Comparison of ENCODE assay signal across 17 cellular contexts in genomic region chr3:87949189-87949878, GRCh38.
DNase-seq lines count a peak whose midpoint lies in the region; ATAC-seq and TF ChIP-seq lines count a peak whose summit lies in the region.
"Had no signal": no experiment of that assay in that cellular context is flagged by ENCODE, and none has a peak within 500 bp of the region (broad histone marks: within the 10 kb centered on the region; RNA-seq: fewer than 3 reads in every experiment).

No MANE protein-coding gene starts in this region.

- TF ChIP-seq CTCF in GM12865 (IDR thresholded peaks at IDR 0.05; ENCODE audit: insufficient read depth, low read depth, low read length, missing control alignments) (no peak), dorsolateral prefrontal cortex (IDR thresholded peaks at IDR 0.05 in 54 of 56, conservative IDR thresholded peaks at IDR 0.05 in 2 of 56; ENCODE audit: low read depth in 1 of 56, partially characterized antibody in 56 of 56) (no peak)

- DNase-seq in GM12865 (ENCODE audit: low read depth): peak; percentile 67
- DNase-seq in dorsolateral prefrontal cortex: no peak
- no peak for DNase-seq in NCI-H526 (lab: John Stamatoyannopoulos, UW)
- no peak for DNase-seq in NCI-H748 treated with DMSO at 0.1 percent for 48 hours (lab: John Stamatoyannopoulos, UW)
- no peak for DNase-seq in DMS153 treated with DMSO at 0.1 percent for 48 hours (lab: John Stamatoyannopoulos, UW; ENCODE audit: unreplicated experiment)
- DNase-seq: activated CD4-positive, CD25-positive, alpha-beta regulatory T cell treated with anti-CD3 and anti-CD28 coated beads, Interleukin-2, amount 50 U/mL, for 72 hours; activated effector memory CD4-positive, alpha-beta T cell treated with Interleukin-2 at 50 U/mL for 16 hours; cerebellar nuclear complex; DND-41; GOT3; kidney glomerular epithelial cell; NCI-H446 treated with DMSO at 0.1 percent for 48 hours; nucleus accumbens; SJCRH30 had no signal

- H3K4me3 ChIP-seq in GM12865 (ENCODE audit: low read depth, low read length) (peak overlapping the region; percentile 30), dorsolateral prefrontal cortex (no peak overlapping the region)
- H3K4me3 ChIP-seq: SJCRH30 had no signal

- intact Hi-C loops in dorsolateral prefrontal cortex (cut with DNase I): no loop called here

- H3K27ac ChIP-seq in dorsolateral prefrontal cortex: no peak overlapping the region
- H3K27ac ChIP-seq: SJCRH30 had no signal

- H3K27me3 ChIP-seq in dorsolateral prefrontal cortex: no peaks in the 10 kb centered on the region
- H3K27me3 ChIP-seq: SJCRH30 had no signal

- ATAC-seq in GM19397 (IDR thresholded peaks at IDR 0.05; ENCODE audit: unreplicated experiment) (peak; percentile 87), HG02798 (IDR thresholded peaks at IDR 0.05; ENCODE audit: poor library complexity, unreplicated experiment) (peak; percentile 88), HG03469 (IDR thresholded peaks at IDR 0.05; ENCODE audit: unreplicated experiment) (peak; percentile 75)
